Comparison of ENCODE assay signal across 16 cellular contexts in the genomic region with DNA sequence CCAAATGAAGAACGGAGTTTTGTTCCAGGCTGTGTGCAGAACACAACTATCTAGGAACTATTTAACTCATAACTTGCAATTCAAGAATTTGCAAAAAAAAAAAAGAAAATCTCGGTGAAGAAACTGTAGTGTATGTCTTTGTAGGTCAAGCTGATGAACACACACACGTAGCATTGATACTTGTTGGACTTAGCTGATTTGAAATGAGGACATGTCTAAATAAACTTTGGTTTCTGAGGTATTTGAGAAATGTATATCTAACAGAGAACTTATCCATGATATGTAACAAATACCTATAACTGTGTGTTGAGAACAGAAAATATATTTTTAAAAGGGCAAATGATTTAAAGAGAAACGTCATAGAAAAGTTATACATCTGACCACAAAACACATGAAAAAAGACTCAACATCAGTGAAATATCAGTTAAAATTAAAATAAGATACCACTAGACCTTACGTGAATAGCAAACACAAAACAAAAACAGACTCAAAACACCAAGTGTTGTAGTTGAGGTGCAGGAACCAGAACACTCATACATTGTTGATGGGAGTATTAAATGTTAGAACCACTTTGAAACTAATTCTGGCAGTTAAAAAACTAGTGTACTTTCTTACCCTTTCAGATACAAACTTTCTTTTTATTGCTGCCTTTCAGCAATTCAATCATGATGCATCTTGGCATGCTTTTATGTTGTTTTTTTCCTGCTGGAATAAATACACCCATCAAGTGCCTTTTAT.
A peak's percentile ranks its signal among the peaks of the same experiment; 100 is the strongest.
DNase-seq lines count a peak whose midpoint lies in the region; ATAC-seq and TF ChIP-seq lines count a peak whose summit lies in the region.
"Had no signal": no experiment of that assay in that cellular context is flagged by ENCODE, and none has a peak within 500 bp of the region (broad histone marks: within the 10 kb centered on the region; RNA-seq: fewer than 3 reads in every experiment).

No MANE protein-coding gene starts in this region.

- no peaks in the 10 kb centered on the region for H3K36me3 Mint-ChIP-seq in Calu3 (ENCODE audit: insufficient read depth, unreplicated experiment)

- no peaks in the 10 kb centered on the region for H3K9me3 ChIP-seq in sigmoid colon
- H3K9me3 ChIP-seq: body of pancreas had no signal

- intact Hi-C loops in sigmoid colon (cut with DNase I), result no loop called here
- intact Hi-C loops in Calu3 (cut with micrococcal nuclease; ENCODE audit: unreplicated experiment), result no loop called here

- CTCF ChIA-PET in Calu3 (lab: Charles Lee), result no interaction called here

- H3K27ac ChIP-seq in KMS-11, result peak overlapping the region; percentile 25; the same call in 1 of the 2 replicates
- H3K27ac ChIP-seq in sigmoid colon, result no peak overlapping the region
- H3K27ac ChIP-seq: body of pancreas had no signal

- DNase-seq in HK-2 (ENCODE audit: unreplicated experiment) (no peak), MV-4-11 (lab: John Stamatoyannopoulos, UW) (no peak), sigmoid colon (no peak), Calu3 (no peak)
- DNase-seq: activated CD8-positive, alpha-beta T cell treated with anti-CD3 and anti-CD28 coated beads for 36 hours; activated effector memory CD4-positive, alpha-beta T cell treated with Interleukin-2 at 50 U/mL for 16 hours; body of pancreas; Kasumi-1; NCI-H82; nucleus accumbens; Right ventricle myocardium superior; stimulated activated naive CD8-positive, alpha-beta T cell treated with anti-CD3 and anti-CD28 coated beads, Interleukin-15, amount 100 ng/mL, for 72 hours had no signal

- TF ChIP-seq POLR2A in sigmoid colon (IDR thresholded peaks at IDR 0.05), result no peak

- H3K4me2 ChIP-seq in KMS-11, result peak overlapping the region; percentile 65

- no peaks in the 10 kb centered on the region for H3K27me3 Mint-ChIP-seq in Calu3 (ENCODE audit: unreplicated experiment)
- H3K27me3 Mint-ChIP-seq: activated CD8-positive, alpha-beta T cell treated with anti-CD3 and anti-CD28 coated beads for 36 hours; stimulated activated naive CD8-positive, alpha-beta T cell treated with anti-CD3 and anti-CD28 coated beads, Interleukin-15, amount 100 ng/mL, for 72 hours had no signal

- H3K4me1 Mint-ChIP-seq in Calu3 (ENCODE audit: low read depth, unreplicated experiment), result peaks cover 10% of the 10 kb centered on the region
- H3K4me1 Mint-ChIP-seq: stimulated activated naive CD8-positive, alpha-beta T cell treated with anti-CD3 and anti-CD28 coated beads, Interleukin-15, amount 100 ng/mL, for 72 hours had no signal

- no TSS peak for BruUV-seq in Calu3 (replicated peaks; lab: Mats Ljungman, UMichigan)

- H3K4me1 ChIP-seq in KMS-11 (ENCODE audit: low read depth, poor library complexity, severe bottlenecking) (peaks cover 33% of the 10 kb centered on the region), sigmoid colon (no peaks in the 10 kb centered on the region)
- H3K4me1 ChIP-seq: body of pancreas had no signal

- ATAC-seq in GM18867 (IDR thresholded peaks at IDR 0.05; ENCODE audit: unreplicated experiment) (peak; percentile 49), GM21529 (IDR thresholded peaks at IDR 0.05; ENCODE audit: unreplicated experiment) (peak; percentile 48), HG03064 (IDR thresholded peaks at IDR 0.05; ENCODE audit: low read depth, unreplicated experiment) (peak; percentile 25)
- ATAC-seq: activated CD8-positive, alpha-beta T cell treated with anti-CD3 and anti-CD28 coated beads for 36 hours; body of pancreas; stimulated activated naive CD8-positive, alpha-beta T cell treated with anti-CD3 and anti-CD28 coated beads, Interleukin-15, amount 100 ng/mL, for 72 hours had no signal

- no peak for TF ChIP-seq EP300 in sigmoid colon (IDR thresholded peaks at IDR 0.05)

- H3K4me3 ChIP-seq in KMS-11 (IDR thresholded peaks at IDR 0.05; ENCODE audit: insufficient read depth, low read depth, low read length) (no peak overlapping the region), sigmoid colon (no peak overlapping the region)
- H3K4me3 ChIP-seq: body of pancreas had no signal

- 75 to 80% methylated on average over 5 of the region's 5 CpGs for WGBS in sigmoid colon, 2 donors

- H3K27me3 ChIP-seq in KMS-11 (ENCODE audit: insufficient read depth, low read depth) (no peaks in the 10 kb centered on the region), sigmoid colon (no peaks in the 10 kb centered on the region)
- H3K27me3 ChIP-seq: body of pancreas had no signal

- H3K36me3 ChIP-seq in KMS-11 (ENCODE audit: insufficient read depth), result no peaks in the 10 kb centered on the region
- H3K36me3 ChIP-seq in sigmoid colon, result no peaks in the 10 kb centered on the region

- H3K79me2 ChIP-seq in KMS-11 (ENCODE audit: insufficient read depth, low read depth), result no peaks in the 10 kb centered on the region

- H2AFZ ChIP-seq in KMS-11 (ENCODE audit: low read depth), result peak overlapping the region; percentile 0; the same call in 1 of the 2 replicates

- no peak overlapping the region for H3K9ac ChIP-seq in KMS-11

- no peaks in the 10 kb centered on the region for H4K20me1 ChIP-seq in KMS-11 (ENCODE audit: insufficient read depth)

- no peak overlapping the region for H3K27ac Mint-ChIP-seq in Calu3 (ENCODE audit: unreplicated experiment)
- H3K27ac Mint-ChIP-seq: activated CD8-positive, alpha-beta T cell treated with anti-CD3 and anti-CD28 coated beads for 36 hours; stimulated activated naive CD8-positive, alpha-beta T cell treated with anti-CD3 and anti-CD28 coated beads, Interleukin-15, amount 100 ng/mL, for 72 hours had no signal

- no peaks in the 10 kb centered on the region for H3K9me3 Mint-ChIP-seq in Calu3 (ENCODE audit: low read depth, unreplicated experiment)
- H3K9me3 Mint-ChIP-seq: stimulated activated naive CD8-positive, alpha-beta T cell treated with anti-CD3 and anti-CD28 coated beads, Interleukin-15, amount 100 ng/mL, for 72 hours had no signal

- TF ChIP-seq CTCF in KMS-11 (conservative IDR thresholded peaks at IDR 0.05; ENCODE audit: low read depth, low read length), result no peak
- no peak for TF ChIP-seq CTCF in sigmoid colon (IDR thresholded peaks at IDR 0.05)
- no peak for TF ChIP-seq CTCF in Calu3 (IDR thresholded peaks at IDR 0.05; ENCODE audit: unreplicated experiment)

- no peak overlapping the region for H3K4me3 Mint-ChIP-seq in Calu3 (ENCODE audit: low read depth, unreplicated experiment)
- H3K4me3 Mint-ChIP-seq: activated CD8-positive, alpha-beta T cell treated with anti-CD3 and anti-CD28 coated beads for 36 hours; stimulated activated naive CD8-positive, alpha-beta T cell treated with anti-CD3 and anti-CD28 coated beads, Interleukin-15, amount 100 ng/mL, for 72 hours had no signal
